Comparison of ENCODE assay signal across 8 cellular contexts in genomic region chr11:58578136-58578634, GRCh38. TPM values are rescaled to one million over a fixed set of nuclear protein-coding genes. Genes with fewer than 3 reads are reported as not detected.
DNase-seq lines count a peak whose midpoint lies in the region; ATAC-seq and TF ChIP-seq lines count a peak whose summit lies in the region.

No MANE protein-coding gene starts in this region.

- DNase-seq in CD14-positive monocyte (ENCODE audit: low spot score): peak; percentile 91
- peak; percentile 96 to 99 for DNase-seq in NCI-H446 (lab: John Stamatoyannopoulos, UW)
- peak; percentile 90 for DNase-seq in activated CD4-positive, alpha-beta T cell treated with anti-CD3 and anti-CD28 coated beads for 1 hour
- DNase-seq in cerebellar nuclear complex (lab: John Stamatoyannopoulos, UW): peak; percentile 88 to 96
- peak; percentile 98 for DNase-seq in iris pigment epithelial cell (ENCODE audit: low read depth)
- DNase-seq in spleen: peak; percentile 95

- peaks cover 41 to 80% (median 76%) of the 10 kb centered on the region in 6 donors for H3K4me1 ChIP-seq in spleen

- TF ChIP-seq CTCF in CD14-positive monocyte (IDR thresholded peaks at IDR 0.05) (no peak), spleen (IDR thresholded peaks at IDR 0.05 in 8 of 11, conservative IDR thresholded peaks at IDR 0.05 in 3 of 11) (peak in 1 of 11 experiments; percentile 7)

- TF ChIP-seq POLR2A in spleen (IDR thresholded peaks at IDR 0.05): no peak

- peak overlapping the region; percentile 100 for H3K27ac Mint-ChIP-seq in CD14-positive monocyte

- peak overlapping the region; percentile 98 to 100 (median 100) for H3K27ac ChIP-seq in spleen

- H3K9me3 ChIP-seq in spleen: no peaks in the 10 kb centered on the region

- no peaks in the 10 kb centered on the region for H3K27me3 ChIP-seq in spleen (replicated peaks in 1 of 7)

- H3K36me3 ChIP-seq in spleen: peaks cover 0 to 8% (median 0%) of the 10 kb centered on the region in 6 donors

- peak; percentile 41 for ATAC-seq in HG03025 (IDR thresholded peaks at IDR 0.05; ENCODE audit: low FRiP score, unreplicated experiment)
- ATAC-seq in HG03439 (IDR thresholded peaks at IDR 0.05; ENCODE audit: unreplicated experiment): no peak

- H3K27me3 Mint-ChIP-seq in CD14-positive monocyte (ENCODE audit: low read depth in 3 of 3): peaks cover 0 to 2% (median 0%) of the 10 kb centered on the region in 3 donors

- H3K4me3 Mint-ChIP-seq in CD14-positive monocyte: peak overlapping the region; percentile 99 to 100

- H3K36me3 Mint-ChIP-seq in CD14-positive monocyte: peaks cover 2 to 4% of the 10 kb centered on the region in 2 donors

- intact Hi-C loops in CD14-positive monocyte (cut with micrococcal nuclease) (loop anchor here in 1 of 2 donors (5.0 to 10.0 kb wide), 5 partner anchors 567 to 1039 kb away; partner anchors contain the start of genes FAM111A, MPEG1, OSBP and ZDHHC5), spleen (cut with DNase I; ENCODE audit: low total_unique reads) (no loop called here)

- peaks cover 68% of the 10 kb centered on the region for H3K4me1 Mint-ChIP-seq in CD14-positive monocyte

- peak overlapping the region; percentile 81 to 99 (median 94) for H3K4me3 ChIP-seq in spleen

- peaks cover 0 to 2% (median 0%) of the 10 kb centered on the region in 7 donors for H3K9me3 Mint-ChIP-seq in CD14-positive monocyte

- WGBS in spleen, 5 donors: 0 to 1% (median 1%) methylated on average over 33 of the region's 33 CpGs

RNA-seq across cellular contexts. Expression of gene ZFP91, which starts 0.7 kb away (rescaled TPM):
- polyA plus RNA-seq in CD14-positive monocyte (1 to 10 TPM; 8.0 to 8.3 TPM), spleen (10 to 100 TPM; 10.1 to 17.5 (median 10.2) TPM)
- total RNA-seq in spleen: 10 to 100 TPM; 42.9 to 53.4 (median 49.4) TPM

RNA-seq across cellular contexts. Expression of gene LPXN, which starts 2.5 kb away (rescaled TPM):
- polyA plus RNA-seq in CD14-positive monocyte (100 to 1,000 TPM; 101 to 133 TPM), spleen (10 to 100 TPM; 56.8 to 70.0 (median 62.3) TPM)
- total RNA-seq in spleen: 10 to 100 TPM; 50.8 to 83.7 (median 65.9) TPM

RNA-seq across cellular contexts. Expression of gene CNTF, which starts 44.3 kb away (rescaled TPM):
- not detected for polyA plus RNA-seq in CD14-positive monocyte
- total RNA-seq in spleen: 1 to 10 TPM; 1.1 to 3.7 (median 2.0) TPM
- under 1 TPM; 0.09 to 0.32 (median 0.11) TPM for polyA plus RNA-seq in spleen
